9 cellular contexts compared by ENCODE assay signal in genomic region chr12:123634142-123634561, GRCh38. TPM values are rescaled to one million over a fixed set of nuclear protein-coding genes. Genes with fewer than 3 reads are reported as not detected.
DNase-seq lines count a peak whose midpoint lies in the region; ATAC-seq, FAIRE-seq and TF ChIP-seq lines count a peak whose summit lies in the region.
"Had no signal": no experiment of that assay in that cellular context is flagged by ENCODE, and none has a peak within 500 bp of the region (broad histone marks: within the 10 kb centered on the region; RNA-seq: fewer than 3 reads in every experiment).

No MANE protein-coding gene starts in this region.

- POLR2A ChIA-PET in naive thymus-derived CD8-positive, alpha-beta T cell (lab: Charles Lee), result interaction anchor here (0.5 to 2.2 kb wide), 4 partner anchors 12 to 401 kb away, joined by 3 to 5 read pairs (median 4); partner anchors contain the start of genes ATP6V0A2, MPHOSPH9 and MTRFR

- H3K27me3 ChIP-seq in BLaER1 treated with 17β-estradiol and CSF1 and Interleukin-3, amounts not matched to agents 10 nM and 100 nM, result no peaks in the 10 kb centered on the region

- in situ Hi-C loops in GM13977 (cut with MboI; ENCODE audit: low pct_unique_long_range_greater_than_20kb, low sequenced_read_pairs, unreplicated experiment), result loop anchor here (25.0 kb wide), 1 partner anchor 353 kb away; no protein-coding TSS in a partner anchor

- H3K4me1 Mint-ChIP-seq in chondrocyte (ENCODE audit: low read depth), result peaks cover 21% of the 10 kb centered on the region
- H3K4me1 Mint-ChIP-seq in naive thymus-derived CD8-positive, alpha-beta T cell, result peaks cover 23 to 36% (median 34%) of the 10 kb centered on the region in 4 donors

- no peaks in the 10 kb centered on the region for H3K27me3 Mint-ChIP-seq in chondrocyte (ENCODE audit: low read depth)
- no peaks in the 10 kb centered on the region for H3K27me3 Mint-ChIP-seq in naive thymus-derived CD8-positive, alpha-beta T cell

- H3K4me1 ChIP-seq in BLaER1 treated with 17β-estradiol and CSF1 and Interleukin-3, amounts not matched to agents 10 nM and 100 nM, result peaks cover 14 to 28% (median 20%) of the 10 kb centered on the region in 10 experiments

- H3K4me3 Mint-ChIP-seq in chondrocyte (ENCODE audit: unreplicated experiment), result peak overlapping the region; percentile 98
- H3K4me3 Mint-ChIP-seq in naive thymus-derived CD8-positive, alpha-beta T cell, result peak overlapping the region; percentile 92 to 99 (median 95)

- no peak for ATAC-seq in naive thymus-derived CD8-positive, alpha-beta T cell

- peaks cover 28 to 47% (median 39%) of the 10 kb centered on the region in 11 experiments for H3K36me3 ChIP-seq in BLaER1 treated with 17β-estradiol and CSF1 and Interleukin-3, amounts not matched to agents 10 nM and 100 nM
- peaks cover 32% of the 10 kb centered on the region for H3K36me3 ChIP-seq in KOPT-K1 (ENCODE audit: insufficient read depth, low read length)

- no peaks in the 10 kb centered on the region for H3K9me3 ChIP-seq in BLaER1 treated with 17β-estradiol and CSF1 and Interleukin-3, amounts not matched to agents 10 nM and 100 nM (replicated peaks in 1 of 11)
- H3K9me3 ChIP-seq in KOPT-K1 (ENCODE audit: insufficient read depth, low read length, poor library complexity, severe bottlenecking), result no peaks in the 10 kb centered on the region

- no peak for FAIRE-seq in urothelium cell line (lab: Jason Lieb, UNC)
- no peak for FAIRE-seq in GM12892 (lab: Jason Lieb, UNC)
- FAIRE-seq: islet of Langerhans had no signal

- H3K4me2 ChIP-seq in BLaER1 treated with 17β-estradiol and CSF1 and Interleukin-3, amounts not matched to agents 10 nM and 100 nM, result peak overlapping the region; percentile 82 to 99 (median 93)

- no peak for TF ChIP-seq POLR2A in GM12892 (IDR thresholded peaks at IDR 0.05; ENCODE audit: low read depth, low read length)

- DNase-seq in chondrocyte (ENCODE audit: low spot score), result no peak
- DNase-seq in naive thymus-derived CD8-positive, alpha-beta T cell, result no peak
- DNase-seq in urothelium cell line (ENCODE audit: low spot score), result no peak
- DNase-seq in GM12892 (ENCODE audit: insufficient read length), result no peak
- DNase-seq in NCI-H2227 treated with DMSO at 0.1 percent for 48 hours (lab: John Stamatoyannopoulos, UW), result no peak
- no peak for DNase-seq in GM13977 (ENCODE audit: low spot score)

- peak overlapping the region; percentile 85 to 96 (median 90) for H3K9ac ChIP-seq in BLaER1 treated with 17β-estradiol and CSF1 and Interleukin-3, amounts not matched to agents 10 nM and 100 nM

- H4K20me1 ChIP-seq in BLaER1 treated with 17β-estradiol and CSF1 and Interleukin-3, amounts not matched to agents 10 nM and 100 nM, result peaks cover 0 to 14% (median 0%) of the 10 kb centered on the region in 11 experiments; a peak in 2 of 22 replicates

- TF ChIP-seq CTCF in chondrocyte (IDR thresholded peaks at IDR 0.05) (no peak), GM13977 (IDR thresholded peaks at IDR 0.05; ENCODE audit: extremely low read depth, insufficient read depth, missing control alignments) (no peak)

- no peaks in the 10 kb centered on the region for H3K9me3 Mint-ChIP-seq in chondrocyte (ENCODE audit: low read depth)
- no peaks in the 10 kb centered on the region for H3K9me3 Mint-ChIP-seq in naive thymus-derived CD8-positive, alpha-beta T cell

- H3K4me3 ChIP-seq in BLaER1 treated with 17β-estradiol and CSF1 and Interleukin-3, amounts not matched to agents 10 nM and 100 nM, result peak overlapping the region; percentile 79 to 94 (median 85)

- peak overlapping the region; percentile 96 for H3K27ac Mint-ChIP-seq in chondrocyte (ENCODE audit: unreplicated experiment)
- peak overlapping the region; percentile 90 to 99 (median 98) for H3K27ac Mint-ChIP-seq in naive thymus-derived CD8-positive, alpha-beta T cell

- peak overlapping the region; percentile 61 to 91 (median 84) for H3K27ac ChIP-seq in BLaER1 treated with 17β-estradiol and CSF1 and Interleukin-3, amounts not matched to agents 10 nM and 100 nM
- peak overlapping the region; percentile 80 for H3K27ac ChIP-seq in KOPT-K1 (ENCODE audit: low read depth, low read length, poor library complexity, severe bottlenecking)

- H3K36me3 Mint-ChIP-seq in chondrocyte (ENCODE audit: low read depth), result peaks cover 9% of the 10 kb centered on the region
- peaks cover 5 to 29% (median 10%) of the 10 kb centered on the region in 3 donors for H3K36me3 Mint-ChIP-seq in naive thymus-derived CD8-positive, alpha-beta T cell

RNA-seq across cellular contexts. Expression of gene GTF2H3, which starts 0.5 kb away (rescaled TPM):
- total RNA-seq in chondrocyte, result 27.5 to 32.9 TPM (median 28.8 TPM) in 3 replicates
- 10 to 100 TPM; 27.5 to 34.6 TPM for total RNA-seq in naive thymus-derived CD8-positive, alpha-beta T cell
- polyA plus RNA-seq in naive thymus-derived CD8-positive, alpha-beta T cell, result 10 to 100 TPM; 36.6 to 39.9 (median 38.8) TPM
- 36.1 TPM for polyA plus RNA-seq in GM12892 (2012; ENCODE audit: missing spikeins)

RNA-seq across cellular contexts. Expression of gene EIF2B1, which starts 0.7 kb away (rescaled TPM):
- total RNA-seq in chondrocyte, result 37.4 to 59.5 TPM (median 39.5 TPM) in 3 replicates
- 10 to 100 TPM; 54.3 to 57.3 TPM for total RNA-seq in naive thymus-derived CD8-positive, alpha-beta T cell
- polyA plus RNA-seq in naive thymus-derived CD8-positive, alpha-beta T cell, result 10 to 100 TPM; 59.9 to 64.5 (median 62.6) TPM
- polyA plus RNA-seq in GM12892 (2012; ENCODE audit: missing spikeins), result 42.5 TPM

RNA-seq across cellular contexts. Expression of gene DDX55, which starts 32.3 kb away (rescaled TPM):
- 12.8 to 18.4 TPM (median 16.8 TPM) in 3 replicates for total RNA-seq in chondrocyte
- total RNA-seq in naive thymus-derived CD8-positive, alpha-beta T cell, result 10 to 100 TPM; 53.3 to 54.8 TPM
- polyA plus RNA-seq in naive thymus-derived CD8-positive, alpha-beta T cell, result 10 to 100 TPM; 15.2 to 24.1 (median 19.1) TPM
- polyA plus RNA-seq in GM12892 (2012; ENCODE audit: missing spikeins), result 22.4 TPM

RNA-seq across cellular contexts. Expression of gene TCTN2, which starts 36.8 kb away (rescaled TPM):
- 8.6 to 16.1 TPM (median 9.1 TPM) in 3 replicates for total RNA-seq in chondrocyte
- 1 to 10 TPM; 6.3 to 7.8 TPM for total RNA-seq in naive thymus-derived CD8-positive, alpha-beta T cell
- 1 to 10 TPM; 1.0 to 1.8 (median 1.6) TPM for polyA plus RNA-seq in naive thymus-derived CD8-positive, alpha-beta T cell
- 5.4 TPM for polyA plus RNA-seq in GM12892 (2012; ENCODE audit: missing spikeins)

RNA-seq across cellular contexts. Expression of gene TMED2, which starts 49.8 kb away (rescaled TPM):
- total RNA-seq in chondrocyte, result 336 to 386 TPM (median 340 TPM) in 3 replicates
- total RNA-seq in naive thymus-derived CD8-positive, alpha-beta T cell, result 10 to 100 TPM; 85.6 to 94.3 TPM
- polyA plus RNA-seq in naive thymus-derived CD8-positive, alpha-beta T cell, result 100 to 1,000 TPM; 212 to 349 (median 259) TPM
- 122 TPM for polyA plus RNA-seq in GM12892 (2012; ENCODE audit: missing spikeins)
